25 cellular contexts compared by ENCODE assay signal in the genomic region with DNA sequence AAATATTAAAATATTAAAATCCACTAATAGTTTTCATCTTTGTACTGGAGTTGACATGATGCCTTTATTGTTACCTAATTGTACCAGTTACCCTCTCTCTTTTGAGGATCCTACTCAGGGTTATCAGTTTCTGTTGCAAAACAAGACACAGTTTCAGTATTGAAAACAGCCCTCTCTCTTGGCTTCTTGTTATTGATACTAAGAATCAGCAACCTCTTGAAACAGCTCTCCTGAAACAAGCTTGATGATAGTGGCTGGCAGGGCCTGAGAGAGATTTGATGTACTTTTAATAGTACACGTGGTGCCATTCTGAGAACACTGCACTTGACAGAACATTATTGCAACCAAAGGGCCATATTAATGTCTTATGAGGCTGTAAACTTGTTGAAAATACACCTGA.
"Had no signal": no experiment of that assay in that cellular context is flagged by ENCODE, and none has a peak within 500 bp of the region (broad histone marks: within the 10 kb centered on the region; RNA-seq: fewer than 3 reads in every experiment).

No MANE protein-coding gene starts in this region.

- H3K36me3 ChIP-seq: brain microvascular endothelial cell, cardiac muscle cell had no signal

- ATAC-seq: activated T-helper 17 cell treated with anti-CD3 and anti-CD28 coated beads, Interleukin-2, amount 50 U/mL, for 72 hours; T-cell had no signal

- H3K4me3 ChIP-seq: cardiac muscle cell, SK-N-MC had no signal

- FAIRE-seq: colon had no signal

- H3K27ac ChIP-seq: brain microvascular endothelial cell, cardiac muscle cell, SK-N-MC, VCaP had no signal

- H3K27me3 ChIP-seq: brain microvascular endothelial cell, cardiac muscle cell had no signal

- DNase-seq: activated CD4-positive, alpha-beta memory T cell treated with anti-CD3 and anti-CD28 coated beads for 36 hours; activated CD4-positive, alpha-beta T cell treated with anti-CD3 and anti-CD28 coated beads, Interleukin-2, amount 10 ng/mL, durations not matched to agents 7 days and 5 days; activated CD4-positive, CD25-positive, alpha-beta regulatory T cell; activated gamma-delta T cell treated with Interleukin-2 at 50 U/mL for 16 hours; activated naive CD4-positive, alpha-beta T cell treated with anti-CD3 and anti-CD28 coated beads, Interleukin-2, amount 10 ng/mL, durations not matched to agents 7 days and 5 days; activated naive CD8-positive, alpha-beta T cell treated with anti-CD3 and anti-CD28 coated beads for 36 hours; activated T-cell treated with anti-CD3 and anti-CD28 coated beads for 4 hours; activated T-cell treated with anti-CD3 and anti-CD28 coated beads, Interleukin-2, amount 50 U/mL, for 48 hours; brain microvascular endothelial cell; dermis blood vessel endothelial cell; NCI-H1092 treated with DMSO at 0.1 percent for 48 hours; NCI-H1417 treated with DMSO at 0.1 percent for 48 hours; NCI-H1694; NCI-H2029; NCI-H2107; NCI-H2171 treated with DMSO at 0.1 percent for 48 hours; NCI-H226; NCI-H526; NCI-H774; T-cell had no signal
